ENCODE assay signal across 11 cellular contexts in genomic region chr2:228181098-228182019, GRCh38. TPM values are rescaled to one million over a fixed set of nuclear protein-coding genes. Genes with fewer than 3 reads are reported as not detected.
DNase-seq lines count a peak whose midpoint lies in the region; ATAC-seq, FAIRE-seq and TF ChIP-seq lines count a peak whose summit lies in the region.
"Had no signal": no experiment of that assay in that cellular context is flagged by ENCODE, and none has a peak within 500 bp of the region (broad histone marks: within the 10 kb centered on the region; RNA-seq: fewer than 3 reads in every experiment).

A gene with protein sequence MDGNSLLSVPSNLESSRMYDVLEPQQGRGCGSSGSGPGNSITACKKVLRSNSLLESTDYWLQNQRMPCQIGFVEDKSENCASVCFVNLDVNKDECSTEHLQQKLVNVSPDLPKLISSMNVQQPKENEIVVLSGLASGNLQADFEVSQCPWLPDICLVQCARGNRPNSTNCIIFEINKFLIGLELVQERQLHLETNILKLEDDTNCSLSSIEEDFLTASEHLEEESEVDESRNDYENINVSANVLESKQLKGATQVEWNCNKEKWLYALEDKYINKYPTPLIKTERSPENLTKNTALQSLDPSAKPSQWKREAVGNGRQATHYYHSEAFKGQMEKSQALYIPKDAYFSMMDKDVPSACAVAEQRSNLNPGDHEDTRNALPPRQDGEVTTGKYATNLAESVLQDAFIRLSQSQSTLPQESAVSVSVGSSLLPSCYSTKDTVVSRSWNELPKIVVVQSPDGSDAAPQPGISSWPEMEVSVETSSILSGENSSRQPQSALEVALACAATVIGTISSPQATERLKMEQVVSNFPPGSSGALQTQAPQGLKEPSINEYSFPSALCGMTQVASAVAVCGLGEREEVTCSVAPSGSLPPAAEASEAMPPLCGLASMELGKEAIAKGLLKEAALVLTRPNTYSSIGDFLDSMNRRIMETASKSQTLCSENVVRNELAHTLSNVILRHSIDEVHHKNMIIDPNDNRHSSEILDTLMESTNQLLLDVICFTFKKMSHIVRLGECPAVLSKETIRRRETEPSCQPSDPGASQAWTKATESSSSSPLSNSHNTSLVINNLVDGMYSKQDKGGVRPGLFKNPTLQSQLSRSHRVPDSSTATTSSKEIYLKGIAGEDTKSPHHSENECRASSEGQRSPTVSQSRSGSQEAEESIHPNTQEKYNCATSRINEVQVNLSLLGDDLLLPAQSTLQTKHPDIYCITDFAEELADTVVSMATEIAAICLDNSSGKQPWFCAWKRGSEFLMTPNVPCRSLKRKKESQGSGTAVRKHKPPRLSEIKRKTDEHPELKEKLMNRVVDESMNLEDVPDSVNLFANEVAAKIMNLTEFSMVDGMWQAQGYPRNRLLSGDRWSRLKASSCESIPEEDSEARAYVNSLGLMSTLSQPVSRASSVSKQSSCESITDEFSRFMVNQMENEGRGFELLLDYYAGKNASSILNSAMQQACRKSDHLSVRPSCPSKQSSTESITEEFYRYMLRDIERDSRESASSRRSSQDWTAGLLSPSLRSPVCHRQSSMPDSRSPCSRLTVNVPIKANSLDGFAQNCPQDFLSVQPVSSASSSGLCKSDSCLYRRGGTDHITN (N-terminal part only) (minus strand): TSS chr2:228181687. CDS start chr2:228181598, 89 bp downstream.

- peaks cover 64% of the 10 kb centered on the region for H3K27me3 Mint-ChIP-seq in brain

- no peak for FAIRE-seq in GM12892 (lab: Jason Lieb, UNC)
- FAIRE-seq: A204.1, colon had no signal

- H3K9ac ChIP-seq in iPS-15b (ENCODE audit: low read depth, low read length) = peak within 1 kb of the TSS; percentile 54

- H3K4me3 ChIP-seq in iPS-15b (ENCODE audit: low read depth, low read length) (peak within 1 kb of the TSS; percentile 81), spleen (peak within 1 kb of the TSS in 7 of 8 donors; percentile 6 to 62 (median 27))

- peak within 1 kb of the TSS; percentile 78 to 93 (median 89) for H3K4me3 Mint-ChIP-seq in brain

- no peak for TF ChIP-seq CTCF in brain (conservative IDR thresholded peaks at IDR 0.05)
- no peak for TF ChIP-seq CTCF in spleen (IDR thresholded peaks at IDR 0.05 in 8 of 11, conservative IDR thresholded peaks at IDR 0.05 in 3 of 11)

- intact Hi-C loops in spleen (cut with DNase I; ENCODE audit: low total_unique reads) = no loop called here

- no peaks in the 10 kb centered on the region for H3K36me3 Mint-ChIP-seq in brain

- TF ChIP-seq POLR2A in spleen (IDR thresholded peaks at IDR 0.05) = no peak
- TF ChIP-seq POLR2A in GM12892 (IDR thresholded peaks at IDR 0.05; ENCODE audit: low read depth, low read length) = no peak

- H3K27me3 ChIP-seq in iPS-15b (ENCODE audit: control insufficient read depth, insufficient read depth, low read length) (peaks cover 46% of the 10 kb centered on the region), spleen (replicated peaks in 1 of 7) (peaks cover 0 to 25% (median 15%) of the 10 kb centered on the region in 7 donors)

- no peaks in the 10 kb centered on the region for H3K36me3 ChIP-seq in iPS-15b (ENCODE audit: control insufficient read depth, insufficient read depth, low read length)
- H3K36me3 ChIP-seq in spleen = no peaks in the 10 kb centered on the region

- H3K4me1 Mint-ChIP-seq in brain = peaks cover 6% of the 10 kb centered on the region

- DNase-seq in DMS53 (lab: John Stamatoyannopoulos, UW) (peak; percentile 43), DMS53 treated with DMSO at 0.1 percent for 48 hours (lab: John Stamatoyannopoulos, UW; ENCODE audit: unreplicated experiment) (no peak), spleen (peak; percentile 73), GM12892 (ENCODE audit: insufficient read length) (no peak), AML-193 (lab: John Stamatoyannopoulos, UW) (no peak)
- DNase-seq: stimulated activated CD4-positive, alpha-beta T cell treated with anti-CD3 and anti-CD28 coated beads, Interleukin-2, amount 100 ng/mL, for 24 hours had no signal

- peak within 1 kb of the TSS in 3 of 5 experiments; percentile 68 to 89 (median 68) for H3K27ac Mint-ChIP-seq in brain

- H3K9me3 Mint-ChIP-seq in brain = peaks cover 2 to 19% (median 13%) of the 10 kb centered on the region in 5 experiments

- H3K27ac ChIP-seq in spleen = no peak within 1 kb of the TSS

- H3K4me1 ChIP-seq in iPS-15b (ENCODE audit: control insufficient read depth, insufficient read depth, low read length) (no peaks in the 10 kb centered on the region), spleen (peaks cover 0 to 11% (median 0%) of the 10 kb centered on the region in 6 donors)

- whole genome bisulfite sequencing in spleen, 5 donors = 9 to 18% (median 11%) methylated on average over 35 to 56 of the region's 56 CpGs

- no peaks in the 10 kb centered on the region for H3K9me3 ChIP-seq in iPS-15b (ENCODE audit: control insufficient read depth, insufficient read depth, low read length)
- H3K9me3 ChIP-seq in spleen = peaks cover 0 to 41% (median 10%) of the 10 kb centered on the region in 8 donors

- ATAC-seq in GM18858 (IDR thresholded peaks at IDR 0.05; ENCODE audit: unreplicated experiment) = no peak

RNA-seq across cellular contexts. Expression of the gene that starts here (rescaled TPM):
- polyA plus RNA-seq in brain (ENCODE audit: insufficient read depth, low read depth, low replicate concordance) (9.9 TPM), spleen (under 1 TPM in 2 of 3 donors, not detected in 1; 0.02 to 0.03 TPM)
- total RNA-seq in spleen = 1 to 10 TPM in 4 of 7 donors, under 1 TPM in 3; 0.06 to 8.2 (median 1.1) TPM
- not detected for polyA plus RNA-seq in GM12892 (2012; ENCODE audit: missing spikeins)

Comparison
In these comparisons a context has a peak if more than half of its experiments do, and no peak if none do; other contexts are left out.
1. RNA of the gene that starts here (polyA plus RNA-seq): 9.9 TPM in brain (single experiment); 0.02 to 0.03 TPM in spleen; every median in the first group is over 10 times any median in the second.
2. DNase-seq: peak in DMS53 (single experiment) and spleen (single experiment); none in DMS53 treated with DMSO at 0.1 percent for 48 hours (single experiment), GM12892 (single experiment) and AML-193 (0 of 2).